24 cellular contexts compared by ENCODE assay signal in the genomic region with DNA sequence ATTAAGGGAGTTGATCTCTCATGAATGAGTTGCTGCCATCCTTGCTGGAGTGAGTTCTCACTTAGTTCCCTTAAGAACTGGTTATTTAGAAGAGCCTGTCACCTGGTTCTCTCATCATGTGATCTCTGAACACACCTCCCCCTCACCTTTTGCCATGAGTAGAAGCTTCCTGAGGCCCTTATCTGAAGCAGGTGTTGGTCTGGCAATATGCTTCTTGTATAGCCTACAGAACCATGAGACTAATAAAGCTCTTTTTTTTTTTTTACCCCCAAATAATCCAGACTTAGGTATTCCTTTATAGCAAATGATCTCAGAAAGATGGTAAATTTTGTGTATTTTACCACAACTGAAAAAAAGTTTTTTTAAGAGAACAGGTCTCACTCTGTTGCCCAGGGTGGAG.
DNase-seq lines count a peak whose midpoint lies in the region; ATAC-seq and TF ChIP-seq lines count a peak whose summit lies in the region.
"Had no signal": no experiment of that assay in that cellular context is flagged by ENCODE, and none has a peak within 500 bp of the region (broad histone marks: within the 10 kb centered on the region; RNA-seq: fewer than 3 reads in every experiment).

No MANE protein-coding gene starts in this region.

- H3K27me3 Mint-ChIP-seq in activated T-cell treated with anti-CD3 and anti-CD28 coated beads, Interleukin-2, amount 50 U/mL, for 24 hours, result no peaks in the 10 kb centered on the region
- H3K27me3 Mint-ChIP-seq in activated T-cell treated with anti-CD3 and anti-CD28 coated beads, Interleukin-2, amount 50 U/mL, for 4 hours (ENCODE audit: low read depth), result no peaks in the 10 kb centered on the region
- H3K27me3 Mint-ChIP-seq in natural killer cell treated with Interleukin-12 subunit alpha and Interleukin-12 subunit beta and Interleukin-15 and Interleukin-18, amount 100 ng/mL, for 72 hours, result no peaks in the 10 kb centered on the region
- H3K27me3 Mint-ChIP-seq: CD4-positive, CD25-positive, alpha-beta regulatory T cell had no signal

- H3K4me3 ChIP-seq in uterus, result no peak overlapping the region
- H3K4me3 ChIP-seq: PC-9 had no signal

- no peaks in the 10 kb centered on the region for H3K36me3 ChIP-seq in uterus
- H3K36me3 ChIP-seq: BE2C had no signal

- no peaks in the 10 kb centered on the region for H3K9me3 ChIP-seq in uterus
- H3K9me3 ChIP-seq: BE2C had no signal

- H3K27me3 ChIP-seq in uterus, result no peaks in the 10 kb centered on the region
- H3K27me3 ChIP-seq: BE2C had no signal

- intact Hi-C loops in uterus (cut with DNase I; ENCODE audit: low total_unique reads), result no loop called here

- H3K36me3 Mint-ChIP-seq in activated T-cell treated with anti-CD3 and anti-CD28 coated beads, Interleukin-2, amount 50 U/mL, for 24 hours (ENCODE audit: low read depth), result peaks cover 21% of the 10 kb centered on the region
- H3K36me3 Mint-ChIP-seq in activated T-cell treated with anti-CD3 and anti-CD28 coated beads, Interleukin-2, amount 50 U/mL, for 4 hours (ENCODE audit: insufficient read depth), result peaks cover 5% of the 10 kb centered on the region
- peaks cover 7% of the 10 kb centered on the region for H3K36me3 Mint-ChIP-seq in natural killer cell treated with Interleukin-12 subunit alpha and Interleukin-12 subunit beta and Interleukin-15 and Interleukin-18, amount 100 ng/mL, for 72 hours

- TF ChIP-seq CTCF in VCaP (conservative IDR thresholded peaks at IDR 0.05) (no peak), uterus (IDR thresholded peaks at IDR 0.05) (no peak)

- DNase-seq in activated T-cell treated with anti-CD3 and anti-CD28 coated beads, Interleukin-2, amount 50 U/mL, for 24 hours, result no peak
- no peak for DNase-seq in activated T-cell treated with anti-CD3 and anti-CD28 coated beads, Interleukin-2, amount 50 U/mL, for 4 hours
- DNase-seq in natural killer cell treated with Interleukin-12 subunit alpha and Interleukin-12 subunit beta and Interleukin-15 and Interleukin-18, amount 100 ng/mL, for 72 hours (ENCODE audit: low spot score), result no peak
- no peak for DNase-seq in uterus
- no peak for DNase-seq in NCI-H526 treated with DMSO at 0.1 percent for 48 hours (lab: John Stamatoyannopoulos, UW)
- DNase-seq in NCI-H2171 treated with DMSO at 0.1 percent for 48 hours (lab: John Stamatoyannopoulos, UW), result no peak
- DNase-seq: BE2C; CD4-positive, CD25-positive, alpha-beta regulatory T cell; DMS 273 treated with DMSO at 0.1 percent for 48 hours; H7; HFFc6; KBM-7; MM.1S; NCI-H1048; NCI-H1417 treated with DMSO at 0.1 percent for 48 hours; NCI-H187; NCI-H446 treated with DMSO at 0.1 percent for 48 hours; NCI-H748 treated with DMSO at 0.1 percent for 48 hours; PC-9; SIG-M5 had no signal

- ATAC-seq in activated T-cell treated with anti-CD3 and anti-CD28 coated beads, Interleukin-2, amount 50 U/mL, for 4 hours, result no peak
- no peak for ATAC-seq in natural killer cell treated with Interleukin-12 subunit alpha and Interleukin-12 subunit beta and Interleukin-15 and Interleukin-18, amount 100 ng/mL, for 72 hours
- ATAC-seq in GM21515 (IDR thresholded peaks at IDR 0.05; ENCODE audit: unreplicated experiment), result no peak
- ATAC-seq: SK-N-SH treated with all-trans-retinoic acid at 6 μM for 48 hours had no signal

- peak overlapping the region; percentile 32; the same call in 1 of the 2 replicates for H3K27ac ChIP-seq in VCaP
- peak overlapping the region; percentile 47 to 97 for H3K27ac ChIP-seq in uterus
- H3K27ac ChIP-seq: PC-9, RWPE1 had no signal

- H3K4me3 Mint-ChIP-seq in activated T-cell treated with anti-CD3 and anti-CD28 coated beads, Interleukin-2, amount 50 U/mL, for 24 hours, result no peak overlapping the region
- no peak overlapping the region for H3K4me3 Mint-ChIP-seq in activated T-cell treated with anti-CD3 and anti-CD28 coated beads, Interleukin-2, amount 50 U/mL, for 4 hours
- H3K4me3 Mint-ChIP-seq in natural killer cell treated with Interleukin-12 subunit alpha and Interleukin-12 subunit beta and Interleukin-15 and Interleukin-18, amount 100 ng/mL, for 72 hours, result no peak overlapping the region
- H3K4me3 Mint-ChIP-seq: CD4-positive, CD25-positive, alpha-beta regulatory T cell; HFFc6 had no signal

- H3K4me1 Mint-ChIP-seq in activated T-cell treated with anti-CD3 and anti-CD28 coated beads, Interleukin-2, amount 50 U/mL, for 24 hours (ENCODE audit: low read depth), result peaks cover 32% of the 10 kb centered on the region
- H3K4me1 Mint-ChIP-seq in activated T-cell treated with anti-CD3 and anti-CD28 coated beads, Interleukin-2, amount 50 U/mL, for 4 hours (ENCODE audit: low read depth), result peaks cover 25% of the 10 kb centered on the region
- H3K4me1 Mint-ChIP-seq in natural killer cell treated with Interleukin-12 subunit alpha and Interleukin-12 subunit beta and Interleukin-15 and Interleukin-18, amount 100 ng/mL, for 72 hours (ENCODE audit: low read depth in 2 of 2), result peaks cover 40 to 41% of the 10 kb centered on the region in 2 donors

- no peaks in the 10 kb centered on the region for H3K4me1 ChIP-seq in uterus

- H3K27ac Mint-ChIP-seq in activated T-cell treated with anti-CD3 and anti-CD28 coated beads, Interleukin-2, amount 50 U/mL, for 24 hours, result peak overlapping the region; percentile 50
- peak overlapping the region; percentile 23 to 50 for H3K27ac Mint-ChIP-seq in natural killer cell treated with Interleukin-12 subunit alpha and Interleukin-12 subunit beta and Interleukin-15 and Interleukin-18, amount 100 ng/mL, for 72 hours
- H3K27ac Mint-ChIP-seq: HFFc6 had no signal

- H3K9me3 Mint-ChIP-seq in activated T-cell treated with anti-CD3 and anti-CD28 coated beads, Interleukin-2, amount 50 U/mL, for 24 hours, result no peaks in the 10 kb centered on the region
- peaks cover 4% of the 10 kb centered on the region for H3K9me3 Mint-ChIP-seq in activated T-cell treated with anti-CD3 and anti-CD28 coated beads, Interleukin-2, amount 50 U/mL, for 4 hours
- H3K9me3 Mint-ChIP-seq in natural killer cell treated with Interleukin-12 subunit alpha and Interleukin-12 subunit beta and Interleukin-15 and Interleukin-18, amount 100 ng/mL, for 72 hours, result no peaks in the 10 kb centered on the region
- H3K9me3 Mint-ChIP-seq: HFFc6 had no signal

- TF ChIP-seq POLR2A in uterus (IDR thresholded peaks at IDR 0.05), result no peak
